11 cellular contexts compared by ENCODE assay signal in genomic region chr17:68288375-68288774, GRCh38. TPM values are rescaled to one million over a fixed set of nuclear protein-coding genes. Genes with fewer than 3 reads are reported as not detected.
DNase-seq lines count a peak whose midpoint lies in the region; ATAC-seq and TF ChIP-seq lines count a peak whose summit lies in the region.
"Had no signal": no experiment of that assay in that cellular context is flagged by ENCODE, and none has a peak within 500 bp of the region (broad histone marks: within the 10 kb centered on the region; RNA-seq: fewer than 3 reads in every experiment).

No MANE protein-coding gene starts in this region.

- no peaks in the 10 kb centered on the region for H3K36me3 Mint-ChIP-seq in T-helper 17 cell (ENCODE audit: low read depth)
- H3K36me3 Mint-ChIP-seq in naive thymus-derived CD8-positive, alpha-beta T cell = no peaks in the 10 kb centered on the region

- H3K27ac Mint-ChIP-seq in T-helper 17 cell = peak overlapping the region; percentile 98
- peak overlapping the region; percentile 25 to 99 (median 96) for H3K27ac Mint-ChIP-seq in naive thymus-derived CD8-positive, alpha-beta T cell
- H3K27ac Mint-ChIP-seq: HFFc6 had no signal

- no peak for ATAC-seq in T-helper 17 cell
- no peak for ATAC-seq in naive thymus-derived CD8-positive, alpha-beta T cell

- peaks cover 33% of the 10 kb centered on the region for H3K4me1 ChIP-seq in vagina

- H3K4me3 Mint-ChIP-seq in T-helper 17 cell = no peak overlapping the region
- peak overlapping the region in 5 of 10 donors; percentile 81 to 98 (median 97) for H3K4me3 Mint-ChIP-seq in naive thymus-derived CD8-positive, alpha-beta T cell
- H3K4me3 Mint-ChIP-seq: HFFc6 had no signal

- H3K27me3 Mint-ChIP-seq in T-helper 17 cell = no peaks in the 10 kb centered on the region
- H3K27me3 Mint-ChIP-seq in naive thymus-derived CD8-positive, alpha-beta T cell = no peaks in the 10 kb centered on the region

- CTCF ChIA-PET in HEK293T (lab: Yijun Ruan, JAX) = interaction anchor here (0.7 to 1.5 kb wide), 2 partner anchors 14 to 41 kb away, joined by 3 to 6 read pairs; no protein-coding TSS in a partner anchor

- TF ChIP-seq CTCF in GM10266 (IDR thresholded peaks at IDR 0.05; ENCODE audit: control insufficient read depth, insufficient read depth, low read depth, missing control alignments) = no peak
- TF ChIP-seq CTCF in vagina (IDR thresholded peaks at IDR 0.05) = no peak

- intact Hi-C loops in vagina (cut with DNase I) = no loop called here

- H3K27me3 ChIP-seq in vagina = no peaks in the 10 kb centered on the region

- H3K4me3 ChIP-seq in vagina = no peak overlapping the region
- H3K4me3 ChIP-seq: PC-9, tibial nerve had no signal

- no peak for TF ChIP-seq POLR2A in vagina (IDR thresholded peaks at IDR 0.05)

- H3K27ac ChIP-seq in vagina = no peak overlapping the region
- H3K27ac ChIP-seq: PC-9, tibial nerve had no signal

- H3K36me3 ChIP-seq in vagina = no peaks in the 10 kb centered on the region
- H3K36me3 ChIP-seq: tibial nerve had no signal

- POLR2A ChIA-PET in naive thymus-derived CD8-positive, alpha-beta T cell (lab: Charles Lee) = interaction anchor here (0.7 to 6.1 kb wide), 4 partner anchors 13 to 147 kb away, joined by 3 to 94 read pairs (median 3); no protein-coding TSS in a partner anchor
- POLR2A ChIA-PET in HEK293T (lab: Yijun Ruan, JAX) = no interaction called here

- H3K9me3 Mint-ChIP-seq in naive thymus-derived CD8-positive, alpha-beta T cell = no peaks in the 10 kb centered on the region
- H3K9me3 Mint-ChIP-seq: HFFc6 had no signal

- DNase-seq in GM10266 (ENCODE audit: extremely low spot score) = peak; percentile 65
- DNase-seq in HCEC 1CT = peak; percentile 43
- no peak for DNase-seq in T-helper 17 cell
- DNase-seq in naive thymus-derived CD8-positive, alpha-beta T cell = no peak
- no peak for DNase-seq in vagina (ENCODE audit: extremely low spot score in 2 of 2)
- no peak for DNase-seq in iPS-NIHi7 (ENCODE audit: extremely low spot score)
- DNase-seq in nucleus accumbens (lab: John Stamatoyannopoulos, UW) = no peak
- DNase-seq in HEK293T (ENCODE audit: extremely low spot score) = no peak
- DNase-seq: HFFc6, PC-9 had no signal

- peaks cover 40% of the 10 kb centered on the region for H3K4me1 Mint-ChIP-seq in T-helper 17 cell
- peaks cover 26 to 55% (median 44%) of the 10 kb centered on the region in 4 donors for H3K4me1 Mint-ChIP-seq in naive thymus-derived CD8-positive, alpha-beta T cell

- H3K9me3 ChIP-seq in T-helper 17 cell (ENCODE audit: control insufficient read depth, low read length, poor library complexity, severe bottlenecking) = no peaks in the 10 kb centered on the region
- no peaks in the 10 kb centered on the region for H3K9me3 ChIP-seq in vagina
- H3K9me3 ChIP-seq: tibial nerve had no signal

TF ChIP-seq in HEK293T, 16 proteins besides CTCF, POLR2A, EP300 and RAD21:
- TF ChIP-seq CTBP1 (IDR thresholded peaks at IDR 0.05; ENCODE audit: borderline replicate concordance) (no peak), SUZ12 (IDR thresholded peaks at IDR 0.05) (no peak), ELF4 (IDR thresholded peaks at IDR 0.05) (no peak), NFRKB (IDR thresholded peaks at IDR 0.05) (no peak), ZNF384 (IDR thresholded peaks at IDR 0.05) (no peak), FOXA1 (IDR thresholded peaks at IDR 0.05) (no peak)

RNA-seq across cellular contexts. Expression of gene SLC16A6, which starts 2.6 kb away (rescaled TPM):
- 1 to 10 TPM; 6.4 to 9.8 TPM for total RNA-seq in T-helper 17 cell
- 1 to 10 TPM; 6.4 to 6.9 TPM for total RNA-seq in naive thymus-derived CD8-positive, alpha-beta T cell
- 1 to 10 TPM in 2 of 3 donors, under 1 TPM in 1; 0.61 to 2.6 (median 1.5) TPM for polyA plus RNA-seq in naive thymus-derived CD8-positive, alpha-beta T cell
- total RNA-seq in vagina = 2.7 TPM

RNA-seq across cellular contexts. Expression of gene ARSG, which starts 2.9 kb away (rescaled TPM):
- total RNA-seq in T-helper 17 cell (10 to 100 TPM; 17.2 to 22.4 TPM), vagina (8.1 TPM)
- total RNA-seq in naive thymus-derived CD8-positive, alpha-beta T cell = 10 to 100 TPM; 12.1 to 15.1 TPM
- polyA plus RNA-seq in naive thymus-derived CD8-positive, alpha-beta T cell = 10 to 100 TPM; 10.4 to 13.7 (median 12.9) TPM

RNA-seq across cellular contexts. Expression of gene AMZ2, which starts 40.5 kb away (rescaled TPM):
- total RNA-seq in T-helper 17 cell = 10 to 100 TPM; 57.7 to 58.5 TPM
- 10 to 100 TPM; 72.4 to 72.7 TPM for total RNA-seq in naive thymus-derived CD8-positive, alpha-beta T cell
- polyA plus RNA-seq in naive thymus-derived CD8-positive, alpha-beta T cell = 100 to 1,000 TPM in 1 of 3 donors, 10 to 100 TPM in 2; 89.0 to 125 (median 94.6) TPM
- 39.8 TPM for total RNA-seq in vagina

Comparison
In these comparisons a context has a peak if more than half of its experiments do, and no peak if none do; other contexts are left out.
1. DNase-seq: peak in GM10266 (single experiment) and HCEC 1CT (single experiment); none in T-helper 17 cell (0 of 3), naive thymus-derived CD8-positive, alpha-beta T cell (0 of 10), vagina (0 of 2), iPS-NIHi7 (single experiment), nucleus accumbens (0 of 56) and HEK293T (single experiment).